ENCODE assay signal across 8 cellular contexts in the genomic region with DNA sequence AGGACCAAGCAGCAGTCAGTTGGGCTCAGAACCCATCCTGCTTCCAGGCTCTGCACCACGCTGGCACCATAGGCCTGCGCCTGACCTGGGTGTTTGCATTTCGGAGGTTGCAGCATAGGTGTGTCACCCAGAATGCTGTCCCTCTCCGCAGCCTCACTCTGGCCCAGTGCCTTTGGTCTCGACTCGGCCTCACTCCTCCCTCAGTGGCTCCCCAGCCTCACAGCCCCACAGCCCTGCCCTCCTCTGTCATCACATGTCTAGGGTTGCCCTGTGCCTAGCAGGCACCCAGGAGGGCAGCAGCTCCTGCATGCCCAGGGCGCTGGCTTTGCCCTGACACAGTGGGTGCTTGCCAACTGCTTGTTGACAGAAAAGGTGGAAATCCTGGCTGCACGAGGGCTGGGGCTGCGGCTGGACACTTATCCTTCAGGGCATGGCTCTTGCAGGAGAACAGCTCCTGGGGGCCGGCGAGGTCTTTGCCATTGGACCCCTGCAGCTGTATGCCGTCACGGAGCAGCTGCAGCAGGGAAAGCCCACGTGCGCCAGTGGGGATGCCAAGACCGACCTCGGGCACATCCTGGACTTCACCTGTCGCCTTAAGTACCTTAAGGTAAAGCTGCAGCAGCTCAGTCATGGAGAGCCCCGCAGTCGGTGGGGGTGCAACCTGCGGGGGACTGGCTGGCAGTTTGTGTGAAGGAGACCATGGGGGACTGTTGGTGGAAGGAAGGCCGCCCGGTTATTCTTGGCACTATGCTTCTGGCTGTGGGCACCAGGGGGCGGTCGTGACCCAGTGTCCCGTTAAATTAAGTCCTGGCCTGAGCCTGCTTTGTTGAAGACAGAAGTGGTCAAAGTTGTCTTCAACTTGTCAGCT. TPM values are rescaled to one million over a fixed set of nuclear protein-coding genes. Genes with fewer than 3 reads are reported as not detected.
DNase-seq lines count a peak whose midpoint lies in the region; ATAC-seq and TF ChIP-seq lines count a peak whose summit lies in the region.

No MANE protein-coding gene starts in this region.

- H3K27me3 ChIP-seq in heart left ventricle (no peaks in the 10 kb centered on the region), psoas muscle (ENCODE audit: insufficient read depth in 3 of 3, low read length in 2 of 3) (no peaks in the 10 kb centered on the region)

- TF ChIP-seq POLR2A in heart left ventricle (IDR thresholded peaks at IDR 0.05): no peak

- H3K27ac ChIP-seq in heart left ventricle: peak overlapping the region in 4 of 12 donors; percentile 18 to 60 (median 48)
- peak overlapping the region; percentile 68 for H3K27ac ChIP-seq in psoas muscle

- no peaks in the 10 kb centered on the region for H3K9me3 ChIP-seq in heart left ventricle
- H3K9me3 ChIP-seq in psoas muscle: no peaks in the 10 kb centered on the region

- peak overlapping the region in 4 of 7 donors; percentile 59 to 76 (median 66) for H3K27ac Mint-ChIP-seq in CD14-positive monocyte

- H3K9me3 Mint-ChIP-seq in CD14-positive monocyte: no peaks in the 10 kb centered on the region

- H3K36me3 ChIP-seq in heart left ventricle: peaks cover 0 to 78% (median 57%) of the 10 kb centered on the region in 9 donors
- peaks cover 2 to 67% of the 10 kb centered on the region in 2 donors for H3K36me3 ChIP-seq in psoas muscle (ENCODE audit: insufficient read depth in 1 of 2, low read depth in 1 of 2)

- H3K4me3 Mint-ChIP-seq in CD14-positive monocyte: peak overlapping the region in 1 of 2 donors; percentile 39

- peaks cover 30 to 75% of the 10 kb centered on the region in 2 donors for H3K36me3 Mint-ChIP-seq in CD14-positive monocyte

- peak; percentile 76 for DNase-seq in CD14-positive monocyte (ENCODE audit: low spot score)
- DNase-seq in HUDEP-2 (lab: John Stamatoyannopoulos, UW; ENCODE audit: unreplicated experiment in 76 of 76): peak in 43 of 76 experiments; percentile 6 to 48 (median 22)
- DNase-seq in activated CD8-positive, alpha-beta memory T cell treated with anti-CD3 and anti-CD28 coated beads, Interleukin-2, amount 50 U/mL, for 48 hours: peak; percentile 68
- peak; percentile 79 to 87 (median 82) for DNase-seq in heart left ventricle
- DNase-seq in psoas muscle: peak; percentile 74 to 83
- no peak for DNase-seq in islet precursor cell
- DNase-seq in NCI-H524 treated with DMSO at 0.1 percent for 48 hours (lab: John Stamatoyannopoulos, UW): no peak

- intact Hi-C loops in CD14-positive monocyte (cut with micrococcal nuclease): loop anchor here (1.0 to 5.0 kb wide), 2 partner anchors 61 to 66 kb away; partner anchors contain the start of gene NT5DC2 (in 1 of the 2)
- intact Hi-C loops in heart left ventricle (cut with DNase I): loop anchor here in 8 of 10 donors (2.0 to 10.0 kb wide), 4 partner anchors 65 to 213 kb away; partner anchors contain the start of genes UQCC5 (in 6 of the 8), GNL3 (in 4 of the 8) and PBRM1 (in 4 of the 8)
- intact Hi-C loops in psoas muscle (cut with DNase I): loop anchor here (5.0 kb wide), 3 partner anchors 61 to 216 kb away; partner anchors contain the start of genes GNL3 (in 1 of the 2), NT5DC2 (in 1 of the 2), PBRM1 (in 1 of the 2) and UQCC5 (in 1 of the 2)

- WGBS in heart left ventricle, 4 donors: 48 to 51% (median 49%) methylated on average over 17 to 26 of the region's 26 CpGs
- WGBS in psoas muscle, 3 donors: 36 to 49% (median 36%) methylated on average over 26 of the region's 26 CpGs

- peaks cover 0 to 64% (median 29%) of the 10 kb centered on the region in 12 donors for H3K4me1 ChIP-seq in heart left ventricle
- H3K4me1 ChIP-seq in psoas muscle: peaks cover 39% of the 10 kb centered on the region

- ATAC-seq in heart left ventricle (peak; percentile 77 to 87 (median 82)), psoas muscle (peak; percentile 78 to 86 (median 82)), GM18907 (IDR thresholded peaks at IDR 0.05; ENCODE audit: unreplicated experiment) (no peak)

- TF ChIP-seq CTCF in CD14-positive monocyte (IDR thresholded peaks at IDR 0.05): peak; percentile 84
- peak; percentile 68 to 83 (median 78) for TF ChIP-seq CTCF in heart left ventricle (IDR thresholded peaks at IDR 0.05)
- TF ChIP-seq CTCF in psoas muscle (IDR thresholded peaks at IDR 0.05): peak; percentile 76

- H3K27me3 Mint-ChIP-seq in CD14-positive monocyte (ENCODE audit: low read depth in 3 of 3): peaks cover 0 to 2% (median 0%) of the 10 kb centered on the region in 3 donors

- peaks cover 56% of the 10 kb centered on the region for H3K4me1 Mint-ChIP-seq in CD14-positive monocyte

- H3K4me3 ChIP-seq in heart left ventricle: no peak overlapping the region
- H3K4me3 ChIP-seq in psoas muscle: no peak overlapping the region

RNA-seq across cellular contexts. Expression of gene NISCH, which starts 16.2 kb away (rescaled TPM):
- polyA plus RNA-seq in CD14-positive monocyte: 10 to 100 TPM in 1 of 2 donors, 1 to 10 TPM in 1; 9.7 to 13.1 TPM
- total RNA-seq in heart left ventricle: 10 to 100 TPM; 29.5 to 56.2 (median 43.9) TPM
- 10 to 100 TPM; 28.8 to 30.2 TPM for polyA plus RNA-seq in heart left ventricle
- 10 to 100 TPM; 16.7 to 33.4 (median 28.1) TPM for total RNA-seq in psoas muscle
- 10 to 100 TPM; 14.3 to 28.8 (median 15.8) TPM for polyA plus RNA-seq in psoas muscle

RNA-seq across cellular contexts. Expression of gene TNNC1, which starts 17.8 kb away (rescaled TPM):
- polyA plus RNA-seq in CD14-positive monocyte (not detected), heart left ventricle (over 10,000 TPM in 1 of 2 donors, 1,000 to 10,000 TPM in 1; 6,829 to 20,003 TPM), psoas muscle (1,000 to 10,000 TPM; 4,153 to 7,172 (median 6,558) TPM)
- total RNA-seq in heart left ventricle (over 10,000 TPM in 2 of 9 donors, 1,000 to 10,000 TPM in 7; 4,301 to 15,255 (median 8,364) TPM), psoas muscle (1,000 to 10,000 TPM; 5,645 to 6,422 (median 6,257) TPM)

RNA-seq across cellular contexts. Expression of gene STAB1, which starts 23.5 kb away (rescaled TPM):
- polyA plus RNA-seq in CD14-positive monocyte (10 to 100 TPM in 1 of 2 donors, 1 to 10 TPM in 1; 3.8 to 15.8 TPM), heart left ventricle (10 to 100 TPM; 41.0 to 79.1 TPM), psoas muscle (10 to 100 TPM; 15.9 to 27.4 (median 22.5) TPM)
- total RNA-seq in heart left ventricle (100 to 1,000 TPM in 2 of 9 donors, 10 to 100 TPM in 7; 34.1 to 351 (median 50.6) TPM), psoas muscle (10 to 100 TPM; 29.0 to 47.5 (median 41.9) TPM)

RNA-seq across cellular contexts. Expression of gene SEMA3G, which starts 26.7 kb away (rescaled TPM):
- not detected for polyA plus RNA-seq in CD14-positive monocyte
- total RNA-seq in heart left ventricle: 10 to 100 TPM; 13.4 to 29.0 (median 14.4) TPM
- 10 to 100 TPM; 11.4 to 19.6 TPM for polyA plus RNA-seq in heart left ventricle
- total RNA-seq in psoas muscle: 10 to 100 TPM in 2 of 4 donors, 1 to 10 TPM in 2; 6.0 to 13.8 (median 9.5) TPM
- 1 to 10 TPM; 6.2 to 8.8 (median 6.5) TPM for polyA plus RNA-seq in psoas muscle

Comparison
In these comparisons a context has a peak if more than half of its experiments do, and no peak if none do; other contexts are left out.
1. DNase-seq: peak in CD14-positive monocyte (single experiment), HUDEP-2 (43 of 76), activated CD8-positive, alpha-beta memory T cell treated with anti-CD3 and anti-CD28 coated beads, Interleukin-2, amount 50 U/mL, for 48 hours (single experiment), heart left ventricle (5 of 5) and psoas muscle (2 of 2); none in islet precursor cell (single experiment) and NCI-H524 treated with DMSO at 0.1 percent for 48 hours (single experiment).
2. RNA of gene TNNC1, which starts 17.8 kb away (polyA plus RNA-seq): 6,829 to 20,003 TPM in heart left ventricle and 4,153 to 7,172 TPM in psoas muscle; not detected in CD14-positive monocyte; every median in the first group is over 1,000 times any median in the second.
3. Peak in every context shown above with its lines, with median percentiles within 50 percentile points of each other: CTCF ChIP-seq.